16 cellular contexts compared by ENCODE assay signal in genomic region chr22:35288116-35288515, GRCh38. TPM values are rescaled to one million over a fixed set of nuclear protein-coding genes. Genes with fewer than 3 reads are reported as not detected.
A peak's percentile ranks its signal among the peaks of the same experiment; 100 is the strongest.
DNase-seq lines count a peak whose midpoint lies in the region; ATAC-seq and TF ChIP-seq lines count a peak whose summit lies in the region.
"Had no signal": no experiment of that assay in that cellular context is flagged by ENCODE, and none has a peak within 500 bp of the region (broad histone marks: within the 10 kb centered on the region; RNA-seq: fewer than 3 reads in every experiment).

No MANE protein-coding gene starts in this region.

- CTCF ChIA-PET in activated CD4-positive, alpha-beta T cell treated with anti-CD3 and anti-CD28 coated beads for 36 hours (lab: Charles Lee): no interaction called here
- CTCF ChIA-PET in activated CD4-positive, alpha-beta T cell treated with anti-CD3 and anti-CD28 coated beads, Interleukin-2, amount 10 ng/mL, durations not matched to agents 7 days and 5 days (lab: Charles Lee): interaction anchor here (1.3 kb wide), 1 partner anchor 11 kb away, joined by 3 read pairs; no protein-coding TSS in a partner anchor
- CTCF ChIA-PET in activated naive CD4-positive, alpha-beta T cell treated with anti-CD3 and anti-CD28 coated beads for 36 hours (lab: Charles Lee): no interaction called here

- POLR2A ChIA-PET in activated CD4-positive, alpha-beta T cell treated with anti-CD3 and anti-CD28 coated beads for 36 hours (lab: Charles Lee): no interaction called here
- POLR2A ChIA-PET in activated CD4-positive, alpha-beta T cell treated with anti-CD3 and anti-CD28 coated beads, Interleukin-2, amount 10 ng/mL, durations not matched to agents 7 days and 5 days (lab: Charles Lee): no interaction called here

- peaks cover 51% of the 10 kb centered on the region for H3K36me3 Mint-ChIP-seq in activated CD4-positive, alpha-beta T cell treated with anti-CD3 and anti-CD28 coated beads for 36 hours (ENCODE audit: low read depth)
- H3K36me3 Mint-ChIP-seq in activated CD4-positive, alpha-beta T cell treated with anti-CD3 and anti-CD28 coated beads, Interleukin-2, amount 10 ng/mL, durations not matched to agents 7 days and 5 days (ENCODE audit: low read depth): peaks cover 41% of the 10 kb centered on the region
- H3K36me3 Mint-ChIP-seq in activated naive CD4-positive, alpha-beta T cell treated with anti-CD3 and anti-CD28 coated beads for 36 hours (ENCODE audit: low read depth): peaks cover 27% of the 10 kb centered on the region
- peaks cover 100% of the 10 kb centered on the region for H3K36me3 Mint-ChIP-seq in activated T-helper 17 cell treated with anti-CD3 and anti-CD28 coated beads, Interleukin-2, amount 50 U/mL, for 72 hours (ENCODE audit: low read depth)
- H3K36me3 Mint-ChIP-seq in stimulated activated naive CD8-positive, alpha-beta T cell treated with anti-CD3 and anti-CD28 coated beads, Interleukin-15, Interleukin-2, amounts not matched to agents 100 ng/mL and 50 ng/mL, for 24 hours (ENCODE audit: low read depth): peaks cover 77% of the 10 kb centered on the region
- H3K36me3 Mint-ChIP-seq in mesothelial cell of epicardium (peaks cover 36% of the 10 kb centered on the region), chondrocyte (ENCODE audit: low read depth) (peaks cover 19% of the 10 kb centered on the region)

- H3K4me1 Mint-ChIP-seq in activated CD4-positive, alpha-beta T cell treated with anti-CD3 and anti-CD28 coated beads for 36 hours: peaks cover 2% of the 10 kb centered on the region
- H3K4me1 Mint-ChIP-seq in activated CD4-positive, alpha-beta T cell treated with anti-CD3 and anti-CD28 coated beads, Interleukin-2, amount 10 ng/mL, durations not matched to agents 7 days and 5 days: no peaks in the 10 kb centered on the region
- H3K4me1 Mint-ChIP-seq in activated naive CD4-positive, alpha-beta T cell treated with anti-CD3 and anti-CD28 coated beads for 36 hours (ENCODE audit: low read depth): peaks cover 3% of the 10 kb centered on the region
- H3K4me1 Mint-ChIP-seq in activated T-helper 17 cell treated with anti-CD3 and anti-CD28 coated beads, Interleukin-2, amount 50 U/mL, for 72 hours: no peaks in the 10 kb centered on the region
- H3K4me1 Mint-ChIP-seq in stimulated activated naive CD8-positive, alpha-beta T cell treated with anti-CD3 and anti-CD28 coated beads, Interleukin-15, Interleukin-2, amounts not matched to agents 100 ng/mL and 50 ng/mL, for 24 hours (ENCODE audit: low read depth): peaks cover 4% of the 10 kb centered on the region
- no peaks in the 10 kb centered on the region for H3K4me1 Mint-ChIP-seq in mesothelial cell of epicardium
- H3K4me1 Mint-ChIP-seq in chondrocyte (ENCODE audit: low read depth): no peaks in the 10 kb centered on the region
- H3K4me1 Mint-ChIP-seq: B cell; CD4-positive, CD25-positive, alpha-beta regulatory T cell had no signal

- ATAC-seq in activated CD4-positive, alpha-beta T cell treated with anti-CD3 and anti-CD28 coated beads for 36 hours: peak; percentile 74
- peak; percentile 75 for ATAC-seq in activated T-helper 17 cell treated with anti-CD3 and anti-CD28 coated beads, Interleukin-2, amount 50 U/mL, for 72 hours (replicated peaks)
- ATAC-seq: CD8-positive, alpha-beta T cell had no signal

- peak; percentile 32 for DNase-seq in activated CD4-positive, alpha-beta T cell treated with anti-CD3 and anti-CD28 coated beads for 36 hours
- no peak for DNase-seq in activated CD4-positive, alpha-beta T cell treated with anti-CD3 and anti-CD28 coated beads, Interleukin-2, amount 10 ng/mL, durations not matched to agents 7 days and 5 days
- peak; percentile 33 for DNase-seq in activated naive CD4-positive, alpha-beta T cell treated with anti-CD3 and anti-CD28 coated beads for 36 hours
- no peak for DNase-seq in activated naive CD4-positive, alpha-beta T cell treated with Interleukin-2 at 50 U/mL for 16 hours
- DNase-seq in mesothelial cell of epicardium (ENCODE audit: low spot score in 2 of 2, unreplicated experiment in 2 of 2) (no peak), chondrocyte (ENCODE audit: low spot score) (no peak)
- DNase-seq: Caco-2; CD4-positive, CD25-positive, alpha-beta regulatory T cell; CD8-positive, alpha-beta T cell; DMS153; DND-41; GOT3; HFFc6 had no signal

- intact Hi-C loops in activated CD4-positive, alpha-beta T cell treated with anti-CD3 and anti-CD28 coated beads for 36 hours (cut with DNase I, micrococcal nuclease): no loop called here
- intact Hi-C loops in activated naive CD4-positive, alpha-beta T cell treated with anti-CD3 and anti-CD28 coated beads for 36 hours (cut with micrococcal nuclease): no loop called here

- no peak for TF ChIP-seq CTCF in mesothelial cell of epicardium (IDR thresholded peaks at IDR 0.05; ENCODE audit: unreplicated experiment)
- no peak for TF ChIP-seq CTCF in chondrocyte (IDR thresholded peaks at IDR 0.05)

- H3K9me3 Mint-ChIP-seq in activated CD4-positive, alpha-beta T cell treated with anti-CD3 and anti-CD28 coated beads for 36 hours (ENCODE audit: low read depth): no peaks in the 10 kb centered on the region
- H3K9me3 Mint-ChIP-seq in activated CD4-positive, alpha-beta T cell treated with anti-CD3 and anti-CD28 coated beads, Interleukin-2, amount 10 ng/mL, durations not matched to agents 7 days and 5 days: no peaks in the 10 kb centered on the region
- no peaks in the 10 kb centered on the region for H3K9me3 Mint-ChIP-seq in activated naive CD4-positive, alpha-beta T cell treated with anti-CD3 and anti-CD28 coated beads for 36 hours
- no peaks in the 10 kb centered on the region for H3K9me3 Mint-ChIP-seq in activated T-helper 17 cell treated with anti-CD3 and anti-CD28 coated beads, Interleukin-2, amount 50 U/mL, for 72 hours
- no peaks in the 10 kb centered on the region for H3K9me3 Mint-ChIP-seq in stimulated activated naive CD8-positive, alpha-beta T cell treated with anti-CD3 and anti-CD28 coated beads, Interleukin-15, Interleukin-2, amounts not matched to agents 100 ng/mL and 50 ng/mL, for 24 hours
- H3K9me3 Mint-ChIP-seq in mesothelial cell of epicardium: no peaks in the 10 kb centered on the region
- no peaks in the 10 kb centered on the region for H3K9me3 Mint-ChIP-seq in chondrocyte (ENCODE audit: low read depth)
- H3K9me3 Mint-ChIP-seq: CD4-positive, CD25-positive, alpha-beta regulatory T cell; CD8-positive, alpha-beta T cell; HFFc6 had no signal

- no peaks in the 10 kb centered on the region for H3K27me3 Mint-ChIP-seq in activated CD4-positive, alpha-beta T cell treated with anti-CD3 and anti-CD28 coated beads for 36 hours
- no peaks in the 10 kb centered on the region for H3K27me3 Mint-ChIP-seq in activated CD4-positive, alpha-beta T cell treated with anti-CD3 and anti-CD28 coated beads, Interleukin-2, amount 10 ng/mL, durations not matched to agents 7 days and 5 days
- H3K27me3 Mint-ChIP-seq in activated naive CD4-positive, alpha-beta T cell treated with anti-CD3 and anti-CD28 coated beads for 36 hours (ENCODE audit: low read depth): no peaks in the 10 kb centered on the region
- H3K27me3 Mint-ChIP-seq in activated T-helper 17 cell treated with anti-CD3 and anti-CD28 coated beads, Interleukin-2, amount 50 U/mL, for 72 hours: no peaks in the 10 kb centered on the region
- no peaks in the 10 kb centered on the region for H3K27me3 Mint-ChIP-seq in stimulated activated naive CD8-positive, alpha-beta T cell treated with anti-CD3 and anti-CD28 coated beads, Interleukin-15, Interleukin-2, amounts not matched to agents 100 ng/mL and 50 ng/mL, for 24 hours
- H3K27me3 Mint-ChIP-seq in mesothelial cell of epicardium (ENCODE audit: low read depth) (no peaks in the 10 kb centered on the region), chondrocyte (ENCODE audit: low read depth) (no peaks in the 10 kb centered on the region)
- H3K27me3 Mint-ChIP-seq: B cell; CD4-positive, CD25-positive, alpha-beta regulatory T cell had no signal

- no peak overlapping the region for H3K27ac Mint-ChIP-seq in activated CD4-positive, alpha-beta T cell treated with anti-CD3 and anti-CD28 coated beads for 36 hours
- H3K27ac Mint-ChIP-seq in activated CD4-positive, alpha-beta T cell treated with anti-CD3 and anti-CD28 coated beads, Interleukin-2, amount 10 ng/mL, durations not matched to agents 7 days and 5 days: no peak overlapping the region
- no peak overlapping the region for H3K27ac Mint-ChIP-seq in activated naive CD4-positive, alpha-beta T cell treated with anti-CD3 and anti-CD28 coated beads for 36 hours
- no peak overlapping the region for H3K27ac Mint-ChIP-seq in activated T-helper 17 cell treated with anti-CD3 and anti-CD28 coated beads, Interleukin-2, amount 50 U/mL, for 72 hours
- peak overlapping the region; percentile 31 for H3K27ac Mint-ChIP-seq in stimulated activated naive CD8-positive, alpha-beta T cell treated with anti-CD3 and anti-CD28 coated beads, Interleukin-15, Interleukin-2, amounts not matched to agents 100 ng/mL and 50 ng/mL, for 24 hours
- H3K27ac Mint-ChIP-seq in mesothelial cell of epicardium (no peak overlapping the region), chondrocyte (ENCODE audit: unreplicated experiment) (no peak overlapping the region)
- H3K27ac Mint-ChIP-seq: B cell; CD4-positive, CD25-positive, alpha-beta regulatory T cell; CD8-positive, alpha-beta T cell; HFFc6 had no signal

- no peak overlapping the region for H3K4me3 Mint-ChIP-seq in activated CD4-positive, alpha-beta T cell treated with anti-CD3 and anti-CD28 coated beads for 36 hours
- H3K4me3 Mint-ChIP-seq in activated CD4-positive, alpha-beta T cell treated with anti-CD3 and anti-CD28 coated beads, Interleukin-2, amount 10 ng/mL, durations not matched to agents 7 days and 5 days: no peak overlapping the region
- no peak overlapping the region for H3K4me3 Mint-ChIP-seq in activated naive CD4-positive, alpha-beta T cell treated with anti-CD3 and anti-CD28 coated beads for 36 hours
- H3K4me3 Mint-ChIP-seq in activated T-helper 17 cell treated with anti-CD3 and anti-CD28 coated beads, Interleukin-2, amount 50 U/mL, for 72 hours: no peak overlapping the region
- H3K4me3 Mint-ChIP-seq in stimulated activated naive CD8-positive, alpha-beta T cell treated with anti-CD3 and anti-CD28 coated beads, Interleukin-15, Interleukin-2, amounts not matched to agents 100 ng/mL and 50 ng/mL, for 24 hours: no peak overlapping the region
- H3K4me3 Mint-ChIP-seq in mesothelial cell of epicardium (no peak overlapping the region), chondrocyte (ENCODE audit: unreplicated experiment) (no peak overlapping the region)
- H3K4me3 Mint-ChIP-seq: B cell; CD4-positive, CD25-positive, alpha-beta regulatory T cell; CD8-positive, alpha-beta T cell; HFFc6 had no signal

RNA-seq across cellular contexts. Expression of gene TOM1, which starts 11.6 kb away (rescaled TPM):
- total RNA-seq in activated CD4-positive, alpha-beta T cell treated with anti-CD3 and anti-CD28 coated beads for 36 hours: 10 to 100 TPM; 23.7 to 29.5 TPM
- total RNA-seq in activated CD4-positive, alpha-beta T cell treated with anti-CD3 and anti-CD28 coated beads, Interleukin-2, amount 10 ng/mL, durations not matched to agents 7 days and 5 days: 10 to 100 TPM; 30.0 to 37.8 TPM
- total RNA-seq in activated naive CD4-positive, alpha-beta T cell treated with anti-CD3 and anti-CD28 coated beads for 36 hours: 10 to 100 TPM; 25.8 to 26.3 TPM
- total RNA-seq in activated T-helper 17 cell treated with anti-CD3 and anti-CD28 coated beads, Interleukin-2, amount 50 U/mL, for 72 hours: 10 to 100 TPM; 21.5 to 60.0 TPM
- 41.4 to 46.0 TPM (median 44.2 TPM) in 3 replicates for total RNA-seq in mesothelial cell of epicardium
- 40.3 to 52.8 TPM (median 47.9 TPM) in 3 replicates for total RNA-seq in chondrocyte

RNA-seq across cellular contexts. Expression of gene HMGXB4, which starts 30.8 kb away (rescaled TPM):
- total RNA-seq in activated CD4-positive, alpha-beta T cell treated with anti-CD3 and anti-CD28 coated beads for 36 hours: 10 to 100 TPM; 36.8 to 37.6 TPM
- total RNA-seq in activated CD4-positive, alpha-beta T cell treated with anti-CD3 and anti-CD28 coated beads, Interleukin-2, amount 10 ng/mL, durations not matched to agents 7 days and 5 days: 10 to 100 TPM; 32.2 to 35.5 TPM
- total RNA-seq in activated naive CD4-positive, alpha-beta T cell treated with anti-CD3 and anti-CD28 coated beads for 36 hours: 10 to 100 TPM; 36.6 to 38.2 TPM
- 10 to 100 TPM; 35.3 to 36.9 TPM for total RNA-seq in activated T-helper 17 cell treated with anti-CD3 and anti-CD28 coated beads, Interleukin-2, amount 50 U/mL, for 72 hours
- 35.4 to 38.2 TPM (median 36.6 TPM) in 3 replicates for total RNA-seq in mesothelial cell of epicardium
- total RNA-seq in chondrocyte: 18.0 to 22.1 TPM (median 18.9 TPM) in 3 replicates

Comparison
In these comparisons a context has a peak if more than half of its experiments do, and no peak if none do; other contexts are left out.
1. DNase-seq: peak in activated CD4-positive, alpha-beta T cell treated with anti-CD3 and anti-CD28 coated beads for 36 hours (single experiment) and activated naive CD4-positive, alpha-beta T cell treated with anti-CD3 and anti-CD28 coated beads for 36 hours (single experiment); none in activated CD4-positive, alpha-beta T cell treated with anti-CD3 and anti-CD28 coated beads, Interleukin-2, amount 10 ng/mL, durations not matched to agents 7 days and 5 days (single experiment), activated naive CD4-positive, alpha-beta T cell treated with Interleukin-2 at 50 U/mL for 16 hours (single experiment), mesothelial cell of epicardium (0 of 2) and chondrocyte (single experiment).